21 cellular contexts compared by ENCODE assay signal in the genomic region with DNA sequence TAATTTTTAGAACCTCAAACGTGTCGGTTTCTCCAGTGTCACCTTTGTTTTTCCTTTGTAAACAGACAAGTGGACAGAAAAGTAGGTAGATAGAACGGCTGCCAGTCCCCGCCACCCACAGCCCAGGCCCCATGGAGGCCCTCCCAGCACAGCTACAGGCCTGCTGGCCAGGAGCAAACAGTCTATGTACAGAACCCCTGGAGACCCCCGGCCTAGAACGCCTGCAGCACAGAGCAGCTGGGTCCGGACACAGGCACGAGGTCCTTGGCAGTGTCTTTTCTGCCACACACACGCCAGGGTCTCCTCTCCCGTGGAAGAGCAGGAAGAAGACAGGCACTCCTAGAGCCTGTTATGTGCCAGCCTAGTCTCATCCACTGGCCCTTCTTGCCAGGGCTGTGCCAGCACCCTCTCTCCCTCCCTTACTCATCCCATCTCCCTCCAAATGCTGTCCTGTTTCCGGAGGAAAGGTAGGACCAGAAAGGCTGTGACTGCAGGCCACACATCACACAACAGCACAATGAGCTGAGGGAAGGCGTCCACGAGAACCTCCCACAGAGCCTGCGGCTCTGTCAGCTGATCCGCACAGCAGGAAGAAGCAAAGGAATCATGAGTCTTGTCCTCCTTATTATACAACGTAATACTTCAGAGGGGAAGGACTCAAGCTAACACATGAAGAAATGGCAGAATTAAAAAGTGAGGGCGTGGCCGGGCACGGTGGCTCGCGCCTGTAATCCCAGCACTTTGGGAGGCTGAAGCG.
"Had no signal": no experiment of that assay in that cellular context is flagged by ENCODE, and none has a peak within 500 bp of the region (broad histone marks: within the 10 kb centered on the region; RNA-seq: fewer than 3 reads in every experiment).

No MANE protein-coding gene starts in this region.

- FAIRE-seq: colon, frontal cortex, keratinocyte had no signal

- H3K27ac Mint-ChIP-seq: activated B cell treated with CpG ODN at 0.5 μM for 24 hours; activated CD4-positive, alpha-beta T cell treated with anti-CD3 and anti-CD28 coated beads, Interleukin-2, amount 10 ng/mL, durations not matched to agents 24 days and 14 days; activated CD8-positive, alpha-beta T cell treated with anti-CD3 and anti-CD28 coated beads, Interleukin-2, amount 10 ng/mL, durations not matched to agents 7 days and 5 days; activated naive CD4-positive, alpha-beta T cell treated with anti-CD3 and anti-CD28 coated beads for 36 hours; activated T-cell treated with anti-CD3 and anti-CD28 coated beads, Interleukin-2, amount 50 U/mL, for 24 hours; mesothelial cell of epicardium had no signal

- H3K27me3 Mint-ChIP-seq: activated B cell treated with CpG ODN at 0.5 μM for 24 hours; activated CD4-positive, alpha-beta T cell treated with anti-CD3 and anti-CD28 coated beads, Interleukin-2, amount 10 ng/mL, durations not matched to agents 24 days and 14 days; activated T-cell treated with anti-CD3 and anti-CD28 coated beads, Interleukin-2, amount 50 U/mL, for 24 hours; natural killer cell treated with Interleukin-12 subunit alpha and Interleukin-12 subunit beta and Interleukin-15 and Interleukin-18, amount 100 ng/mL, for 72 hours had no signal

- DNase-seq: activated B cell treated with CpG ODN at 0.5 μM for 24 hours; activated CD4-positive, alpha-beta T cell treated with anti-CD3 and anti-CD28 coated beads, Interleukin-2, amount 10 ng/mL, durations not matched to agents 24 days and 14 days; activated CD8-positive, alpha-beta T cell treated with anti-CD3 and anti-CD28 coated beads, Interleukin-2, amount 10 ng/mL, durations not matched to agents 7 days and 5 days; activated naive CD4-positive, alpha-beta T cell treated with anti-CD3 and anti-CD28 coated beads for 36 hours; activated T-cell treated with anti-CD3 and anti-CD28 coated beads, Interleukin-2, amount 50 U/mL, for 24 hours; adrenal gland; dorsolateral prefrontal cortex; head of caudate nucleus; occipital lobe; retina; stimulated activated CD4-positive, alpha-beta T cell treated with anti-CD3 and anti-CD28 coated beads, Interleukin-12 subunit alpha, Interleukin-12 subunit beta, amount 100 ng/mL, for 4 hours; stimulated activated CD4-positive, alpha-beta T cell treated with anti-CD3 and anti-CD28 coated beads, Interleukin-1b, Interleukin-23, amount 100 ng/mL, for 48 hours; stimulated activated CD8-positive, alpha-beta memory T cell treated with anti-CD3 and anti-CD28 coated beads, Interleukin-4, amount 100 ng/mL, for 48 hours; stimulated activated naive CD4-positive, alpha-beta T cell treated with Interleukin-2 at 50 U/mL for 16 hours; T-helper 9 cell; trophoblast cell had no signal

- H3K9me3 Mint-ChIP-seq: activated B cell treated with CpG ODN at 0.5 μM for 24 hours; activated CD4-positive, alpha-beta T cell treated with anti-CD3 and anti-CD28 coated beads, Interleukin-2, amount 10 ng/mL, durations not matched to agents 24 days and 14 days; activated naive CD4-positive, alpha-beta T cell treated with anti-CD3 and anti-CD28 coated beads for 36 hours; activated T-cell treated with anti-CD3 and anti-CD28 coated beads, Interleukin-2, amount 50 U/mL, for 24 hours; mesothelial cell of epicardium; natural killer cell treated with Interleukin-12 subunit alpha and Interleukin-12 subunit beta and Interleukin-15 and Interleukin-18, amount 100 ng/mL, for 72 hours had no signal

- H3K4me1 Mint-ChIP-seq: activated B cell treated with CpG ODN at 0.5 μM for 24 hours, mesothelial cell of epicardium had no signal

- ATAC-seq: activated CD8-positive, alpha-beta T cell treated with anti-CD3 and anti-CD28 coated beads, Interleukin-2, amount 10 ng/mL, durations not matched to agents 7 days and 5 days; natural killer cell treated with Interleukin-12 subunit alpha and Interleukin-12 subunit beta and Interleukin-15 and Interleukin-18, amount 100 ng/mL, for 72 hours had no signal

- H3K4me3 Mint-ChIP-seq: activated B cell treated with CpG ODN at 0.5 μM for 24 hours; activated CD4-positive, alpha-beta T cell treated with anti-CD3 and anti-CD28 coated beads, Interleukin-2, amount 10 ng/mL, durations not matched to agents 24 days and 14 days; activated CD8-positive, alpha-beta T cell treated with anti-CD3 and anti-CD28 coated beads, Interleukin-2, amount 10 ng/mL, durations not matched to agents 7 days and 5 days; activated naive CD4-positive, alpha-beta T cell treated with anti-CD3 and anti-CD28 coated beads for 36 hours; activated T-cell treated with anti-CD3 and anti-CD28 coated beads, Interleukin-2, amount 50 U/mL, for 24 hours; mesothelial cell of epicardium; natural killer cell treated with Interleukin-12 subunit alpha and Interleukin-12 subunit beta and Interleukin-15 and Interleukin-18, amount 100 ng/mL, for 72 hours had no signal
